Comparison of ENCODE assay signal across 27 cellular contexts in genomic region chr15:60969658-60970057, GRCh38.
"Had no signal": no experiment of that assay in that cellular context is flagged by ENCODE, and none has a peak within 500 bp of the region (broad histone marks: within the 10 kb centered on the region; RNA-seq: fewer than 3 reads in every experiment).

No MANE protein-coding gene starts in this region.

- H3K36me3 ChIP-seq: cardiac muscle cell, MG63, SJCRH30, WERI-Rb-1 had no signal

- FAIRE-seq: astrocyte had no signal

- H3K27ac ChIP-seq: cardiac muscle cell, KMS-11, RWPE1, SJCRH30, WERI-Rb-1 had no signal

- DNase-seq: activated CD4-positive, alpha-beta memory T cell treated with anti-CD3 and anti-CD28 coated beads, Interleukin-2, amount 10 ng/mL, durations not matched to agents 7 days and 5 days; activated CD4-positive, alpha-beta T cell treated with anti-CD3 and anti-CD28 coated beads, Interleukin-2, amount 50 U/mL, for 1 hour; activated CD8-positive, alpha-beta memory T cell treated with anti-CD3 and anti-CD28 coated beads, Interleukin-2, amount 50 U/mL, for 48 hours; activated effector memory CD4-positive, alpha-beta T cell treated with Interleukin-2 at 50 U/mL for 16 hours; activated naive CD4-positive, alpha-beta T cell; activated T-cell treated with anti-CD3 and anti-CD28 coated beads, Interleukin-2, amount 50 U/mL, for 1 hour; amygdala; MG63; NCI-H1105; NCI-H1436; NCI-H1694 treated with DMSO at 0.1 percent for 48 hours; NCI-H2029 treated with DMSO at 0.1 percent for 48 hours; NCI-H345; NCI-H510A; NCI-H526 treated with DMSO at 0.1 percent for 48 hours; NCI-H82; NK-92 treated with Interleukin-12 subunit alpha and Interleukin-12 subunit beta, amount 100 ng/mL, for 24 hours; OCI-M1; Right ventricle myocardium superior; SJCRH30; SK-N-SH; T-helper 1 cell; WERI-Rb-1 had no signal

- H3K27me3 ChIP-seq: cardiac muscle cell, MG63, SJCRH30 had no signal

- H3K9me3 ChIP-seq: MG63, SJCRH30, SK-N-SH had no signal

- H3K4me2 ChIP-seq: KMS-11, SK-N-SH had no signal

- H3K4me3 ChIP-seq: cardiac muscle cell, MG63, SJCRH30 had no signal

- H3K9ac ChIP-seq: KMS-11, SK-N-SH had no signal
